Comparison of ENCODE assay signal across 2 cellular contexts in the genomic region with DNA sequence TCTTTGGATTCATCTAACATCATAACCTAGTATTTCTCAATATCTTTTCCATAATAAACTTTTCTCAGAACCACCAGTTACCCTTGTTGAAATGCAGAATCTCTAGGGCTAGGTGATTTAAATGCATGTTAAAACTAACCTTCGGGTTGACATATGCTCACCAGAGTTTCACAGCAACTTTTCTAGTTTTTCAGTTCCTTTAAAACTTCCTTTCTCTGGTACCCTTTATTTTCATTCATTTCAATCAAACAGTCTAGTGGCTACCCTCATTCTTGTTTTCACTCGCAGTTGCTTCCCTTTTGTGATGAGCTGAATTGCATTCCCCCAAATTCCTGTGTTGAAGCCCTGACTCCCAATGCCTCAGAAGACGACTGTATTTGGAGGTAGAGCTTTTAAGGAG.
TF ChIP-seq lines count a peak whose summit lies in the region.

No MANE protein-coding gene starts in this region.

TF ChIP-seq in GM23338, 12 proteins besides CTCF, POLR2A, EP300 and RAD21:
- no peak for TF ChIP-seq POLR2AphosphoS5 (IDR thresholded peaks at IDR 0.05; ENCODE audit: low read depth)
- TF ChIP-seq STAT1 (IDR thresholded peaks at IDR 0.05; ENCODE audit: unreplicated experiment): no peak
TF ChIP-seq in GM23338: peak in this region for 0.

TF ChIP-seq in GM12878, 131 proteins besides CTCF, POLR2A, EP300 and RAD21:
- TF ChIP-seq STAT1 (conservative IDR thresholded peaks at IDR 0.05): no peak
- TF ChIP-seq ESRRA (IDR thresholded peaks at IDR 0.05; ENCODE audit: low read length): no peak
- no peak for TF ChIP-seq SRF (IDR thresholded peaks at IDR 0.05; ENCODE audit: low read depth in 2 of 2, low read length in 2 of 2)
- no peak for TF ChIP-seq HDAC6 (IDR thresholded peaks at IDR 0.05; ENCODE audit: unreplicated experiment)
